36 cellular contexts compared by ENCODE assay signal in the genomic region with DNA sequence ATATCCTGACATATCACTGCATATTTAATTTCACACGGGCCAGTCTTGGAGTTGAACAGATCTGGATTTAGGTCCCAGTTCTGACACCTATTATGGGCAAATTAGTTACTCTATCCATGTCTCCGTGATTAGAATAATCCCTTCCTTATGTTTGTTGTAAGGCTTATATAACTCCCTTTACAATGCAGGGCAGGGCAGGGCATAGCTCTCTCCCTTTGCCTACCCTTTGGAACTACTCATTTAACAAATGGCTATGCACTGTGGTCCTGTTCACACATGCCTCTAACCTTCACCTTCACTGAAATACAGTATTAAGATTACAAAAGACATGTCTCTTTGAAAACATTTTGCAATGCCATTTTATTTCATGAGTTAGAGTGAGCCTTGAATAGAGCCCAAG. TPM values are rescaled to one million over a fixed set of nuclear protein-coding genes. Genes with fewer than 3 reads are reported as not detected.
DNase-seq lines count a peak whose midpoint lies in the region; ATAC-seq and TF ChIP-seq lines count a peak whose summit lies in the region.
"Had no signal": no experiment of that assay in that cellular context is flagged by ENCODE, and none has a peak within 500 bp of the region (broad histone marks: within the 10 kb centered on the region; RNA-seq: fewer than 3 reads in every experiment).

No MANE protein-coding gene starts in this region.

- no peaks in the 10 kb centered on the region for H3K9me3 Mint-ChIP-seq in activated naive CD4-positive, alpha-beta T cell treated with anti-CD3 and anti-CD28 coated beads, Interleukin-2, amount 10 ng/mL, durations not matched to agents 7 days and 5 days
- H3K9me3 Mint-ChIP-seq: CD4-positive, alpha-beta T cell; CD8-positive, alpha-beta memory T cell; CD8-positive, alpha-beta T cell had no signal

- no peaks in the 10 kb centered on the region for H3K36me3 ChIP-seq in WERI-Rb-1
- H3K36me3 ChIP-seq: BE2C; BLaER1; BLaER1 treated with 17β-estradiol and CSF1 and Interleukin-3, amounts not matched to agents 10 nM and 100 nM had no signal

- no peaks in the 10 kb centered on the region for H3K36me3 Mint-ChIP-seq in activated naive CD4-positive, alpha-beta T cell treated with anti-CD3 and anti-CD28 coated beads, Interleukin-2, amount 10 ng/mL, durations not matched to agents 7 days and 5 days
- H3K36me3 Mint-ChIP-seq: CD14-positive monocyte; CD4-positive, alpha-beta memory T cell; CD4-positive, CD25-positive, alpha-beta regulatory T cell; CD8-positive, alpha-beta T cell had no signal

- no peaks in the 10 kb centered on the region for H3K27me3 ChIP-seq in WERI-Rb-1 (ENCODE audit: insufficient read depth, low read depth, severe bottlenecking)
- H3K27me3 ChIP-seq: BLaER1; BLaER1 treated with 17β-estradiol and CSF1 and Interleukin-3, amounts not matched to agents 10 nM and 100 nM had no signal

- no peak overlapping the region for H3K4me3 ChIP-seq in WERI-Rb-1 (ENCODE audit: low read depth, low read length)
- H3K4me3 ChIP-seq: A549; BLaER1; BLaER1 treated with 17β-estradiol and CSF1 and Interleukin-3, amounts not matched to agents 10 nM and 100 nM had no signal

- H3K27ac ChIP-seq in WERI-Rb-1: no peak overlapping the region
- H3K27ac ChIP-seq: 22Rv1; A549; BLaER1; BLaER1 treated with 17β-estradiol and CSF1 and Interleukin-3, amounts not matched to agents 10 nM and 100 nM; C4-2B had no signal

- peak overlapping the region; percentile 47 for H3K27ac Mint-ChIP-seq in activated naive CD4-positive, alpha-beta T cell treated with anti-CD3 and anti-CD28 coated beads, Interleukin-2, amount 10 ng/mL, durations not matched to agents 7 days and 5 days
- H3K27ac Mint-ChIP-seq: B cell; CD14-positive monocyte; CD4-positive, alpha-beta memory T cell; CD4-positive, alpha-beta T cell; CD8-positive, alpha-beta memory T cell; CD8-positive, alpha-beta T cell had no signal

- H3K4me3 Mint-ChIP-seq in activated naive CD4-positive, alpha-beta T cell treated with anti-CD3 and anti-CD28 coated beads, Interleukin-2, amount 10 ng/mL, durations not matched to agents 7 days and 5 days: no peak overlapping the region
- H3K4me3 Mint-ChIP-seq: B cell; CD14-positive monocyte; CD4-positive, alpha-beta memory T cell; CD4-positive, alpha-beta T cell; CD4-positive, CD25-positive, alpha-beta regulatory T cell; CD8-positive, alpha-beta memory T cell; CD8-positive, alpha-beta T cell had no signal

- H3K27me3 Mint-ChIP-seq in activated naive CD4-positive, alpha-beta T cell treated with anti-CD3 and anti-CD28 coated beads, Interleukin-2, amount 10 ng/mL, durations not matched to agents 7 days and 5 days: no peaks in the 10 kb centered on the region
- H3K27me3 Mint-ChIP-seq: B cell; CD4-positive, alpha-beta memory T cell; CD4-positive, alpha-beta T cell; CD4-positive, CD25-positive, alpha-beta regulatory T cell; CD8-positive, alpha-beta memory T cell had no signal

- H3K9me3 ChIP-seq in WERI-Rb-1 (ENCODE audit: severe bottlenecking): no peaks in the 10 kb centered on the region
- H3K9me3 ChIP-seq: A549; BE2C; BLaER1; BLaER1 treated with 17β-estradiol and CSF1 and Interleukin-3, amounts not matched to agents 10 nM and 100 nM; Caco-2 had no signal

- peak; percentile 94 for ATAC-seq in esophagus mucosa
- ATAC-seq: A549; CD8-positive, alpha-beta T cell had no signal

- CTCF ChIA-PET in activated naive CD4-positive, alpha-beta T cell treated with anti-CD3 and anti-CD28 coated beads, Interleukin-2, amount 10 ng/mL, durations not matched to agents 7 days and 5 days (lab: Charles Lee): no interaction called here

- H3K4me1 Mint-ChIP-seq in activated naive CD4-positive, alpha-beta T cell treated with anti-CD3 and anti-CD28 coated beads, Interleukin-2, amount 10 ng/mL, durations not matched to agents 7 days and 5 days: no peaks in the 10 kb centered on the region
- H3K4me1 Mint-ChIP-seq: B cell; CD14-positive monocyte; CD4-positive, alpha-beta memory T cell; CD4-positive, CD25-positive, alpha-beta regulatory T cell; CD8-positive, alpha-beta memory T cell had no signal

- DNase-seq in NCI-H82 (lab: John Stamatoyannopoulos, UW): peak; percentile 30
- DNase-seq in NCI-H82 treated with DMSO at 0.1 percent for 48 hours (lab: John Stamatoyannopoulos, UW; ENCODE audit: unreplicated experiment): no peak
- DNase-seq in activated naive CD4-positive, alpha-beta T cell treated with anti-CD3 and anti-CD28 coated beads, Interleukin-2, amount 10 ng/mL, durations not matched to agents 7 days and 5 days: no peak
- DNase-seq in activated naive CD4-positive, alpha-beta T cell treated with anti-CD3 and anti-CD28 coated beads, Interleukin-2, amount 50 U/mL, for 16 hours: no peak
- DNase-seq in WERI-Rb-1: no peak
- DNase-seq: 8988T; ACHN; AML-193; BE2C; C1 segment of cervical spinal cord; Caco-2; Calu3; CD4-positive, alpha-beta memory T cell; CD4-positive, alpha-beta T cell; CD4-positive, CD25-positive, alpha-beta regulatory T cell; CD8-positive, alpha-beta memory T cell; CD8-positive, alpha-beta T cell; COR-L47; DMS 273 treated with DMSO at 0.1 percent for 48 hours; DMS153; DMS53; DMS79; DMS79 treated with DMSO at 0.1 percent for 48 hours; DND-41; EL had no signal

- no peak for TF ChIP-seq CTCF in WERI-Rb-1 (IDR thresholded peaks at IDR 0.05; ENCODE audit: low read depth, low read length)

RNA-seq across cellular contexts. Expression of a gene that starts 24.8 kb away (rescaled TPM):
- 0.12 TPM for total RNA-seq in esophagus mucosa
- total RNA-seq: A172; A673; Caco-2; Calu3; CD4-positive, alpha-beta memory T cell; CD4-positive, alpha-beta T cell; CD4-positive, CD25-positive, alpha-beta regulatory T cell; CD8-positive, alpha-beta memory T cell; CD8-positive, alpha-beta T cell; Daoy had no signal
